ENCODE assay signal across 13 cellular contexts in genomic region chr4:183563874-183564273, GRCh38. TPM values are rescaled to one million over a fixed set of nuclear protein-coding genes. Genes with fewer than 3 reads are reported as not detected.
A peak's percentile ranks its signal among the peaks of the same experiment; 100 is the strongest.
DNase-seq lines count a peak whose midpoint lies in the region; ATAC-seq and TF ChIP-seq lines count a peak whose summit lies in the region.
"Had no signal": no experiment of that assay in that cellular context is flagged by ENCODE, and none has a peak within 500 bp of the region (broad histone marks: within the 10 kb centered on the region; RNA-seq: fewer than 3 reads in every experiment).

No MANE protein-coding gene starts in this region.

- intact Hi-C loops in ovary (cut with DNase I) (no loop called here), left ventricle myocardium inferior (cut with micrococcal nuclease) (no loop called here)

- no peak overlapping the region for H3K27ac Mint-ChIP-seq in GM23338
- H3K27ac Mint-ChIP-seq: nephron had no signal

- no peak for DNase-seq in GM23338 (ENCODE audit: low spot score)
- peak; percentile 68 for DNase-seq in NCI-H2227 (lab: John Stamatoyannopoulos, UW; ENCODE audit: unreplicated experiment)
- peak in 4 of 5 donors; percentile 45 to 74 (median 60) for DNase-seq in ovary
- DNase-seq in left ventricle myocardium inferior: no peak
- no peak for DNase-seq in NCI-H748 treated with DMSO at 0.1 percent for 48 hours (lab: John Stamatoyannopoulos, UW)
- no peak for DNase-seq in NCI-H2171 (lab: John Stamatoyannopoulos, UW)
- DNase-seq in NCI-H748 (lab: John Stamatoyannopoulos, UW; ENCODE audit: unreplicated experiment): no peak
- DNase-seq: aorta; NCI-H1105 treated with DMSO at 0.1 percent for 48 hours; stimulated activated CD4-positive, alpha-beta T cell treated with anti-CD3 and anti-CD28 coated beads, Interleukin-12 subunit alpha, Interleukin-12 subunit beta, amount 100 ng/mL, for 4 hours had no signal

- H3F3A ChIP-seq in GM23338 (replicated peaks; ENCODE audit: low read depth): no peaks in the 10 kb centered on the region

- TF ChIP-seq POLR2A in ovary (IDR thresholded peaks at IDR 0.05): no peak

- peak overlapping the region; percentile 69; the same call in 1 of the 2 replicates for H2AFZ ChIP-seq in GM23338
- H2AFZ ChIP-seq: PC-9 had no signal

- H3K4me1 ChIP-seq in GM23338 (ENCODE audit: insufficient read depth) (no peaks in the 10 kb centered on the region), ovary (ENCODE audit: insufficient read depth) (peaks cover 3% of the 10 kb centered on the region), left ventricle myocardium inferior (no peaks in the 10 kb centered on the region)

- H3K79me2 ChIP-seq in GM23338 (replicated peaks; ENCODE audit: insufficient read depth): no peaks in the 10 kb centered on the region

- H3K9me3 Mint-ChIP-seq in GM23338: no peaks in the 10 kb centered on the region
- H3K9me3 Mint-ChIP-seq: nephron had no signal

- H4K20me1 ChIP-seq in GM23338 (replicated peaks; ENCODE audit: insufficient read depth): no peaks in the 10 kb centered on the region

- no peaks in the 10 kb centered on the region for H3K9me3 ChIP-seq in ovary
- H3K9me3 ChIP-seq in left ventricle myocardium inferior (replicated peaks): no peaks in the 10 kb centered on the region

- H3K4me3 ChIP-seq in GM23338 (no peak overlapping the region), ovary (no peak overlapping the region), left ventricle myocardium inferior (no peak overlapping the region)
- H3K4me3 ChIP-seq: PC-9 had no signal

- ATAC-seq in GM23338 (no peak), esophagus mucosa (peak; percentile 78)

- H3K36me3 ChIP-seq in GM23338 (ENCODE audit: insufficient read depth) (no peaks in the 10 kb centered on the region), ovary (no peaks in the 10 kb centered on the region), left ventricle myocardium inferior (no peaks in the 10 kb centered on the region)

- peaks cover 1% of the 10 kb centered on the region for H3K27me3 Mint-ChIP-seq in GM23338 (ENCODE audit: insufficient read depth, low read depth, poor library complexity)

- peaks cover 4% of the 10 kb centered on the region; the same call in 1 of the 3 replicates for H3K4me1 Mint-ChIP-seq in GM23338
- H3K4me1 Mint-ChIP-seq: nephron had no signal

- no peak overlapping the region for H3K4me2 ChIP-seq in GM23338
- H3K4me2 ChIP-seq: PC-9 had no signal

- H3K4me3 Mint-ChIP-seq in GM23338: no peak overlapping the region
- H3K4me3 Mint-ChIP-seq: nephron had no signal

- TF ChIP-seq CTCF in GM23338 (conservative IDR thresholded peaks at IDR 0.05; ENCODE audit: low read depth in 2 of 2) (no peak), ovary (IDR thresholded peaks at IDR 0.05) (no peak), left ventricle myocardium inferior (IDR thresholded peaks at IDR 0.05; ENCODE audit: borderline replicate concordance) (no peak)

- WGBS in ovary, 3 donors: 26 to 34% (median 31%) methylated on average over 5 of the region's 5 CpGs

- H3K27me3 ChIP-seq in GM23338 (ENCODE audit: insufficient read depth): no peaks in the 10 kb centered on the region
- no peaks in the 10 kb centered on the region for H3K27me3 ChIP-seq in ovary
- H3K27me3 ChIP-seq in left ventricle myocardium inferior (ENCODE audit: low read depth): peaks cover 51% of the 10 kb centered on the region

- no peak overlapping the region for H3K27ac ChIP-seq in GM23338 (ENCODE audit: low read depth)
- peak overlapping the region in 1 of 2 donors; percentile 65 for H3K27ac ChIP-seq in ovary
- no peak overlapping the region for H3K27ac ChIP-seq in left ventricle myocardium inferior (replicated peaks)
- H3K27ac ChIP-seq: PC-9 had no signal

- H3K9me2 ChIP-seq in GM23338 (ENCODE audit: insufficient read depth): no peaks in the 10 kb centered on the region

- no peak for TF ChIP-seq EP300 in ovary (IDR thresholded peaks at IDR 0.05)

- H3K36me3 Mint-ChIP-seq in GM23338 (ENCODE audit: low read depth): no peaks in the 10 kb centered on the region

TF ChIP-seq in GM23338, 12 proteins besides CTCF, POLR2A, EP300 and RAD21:
- TF ChIP-seq NANOG (IDR thresholded peaks at IDR 0.05; ENCODE audit: borderline replicate concordance) (no peak), CREB1 (CRISPR knock-in tag; IDR thresholded peaks at IDR 0.05; ENCODE audit: low read depth) (no peak), ETS1 (IDR thresholded peaks at IDR 0.05) (no peak), POLR2AphosphoS5 (IDR thresholded peaks at IDR 0.05; ENCODE audit: low read depth) (no peak), ZNF114 (CRISPR knock-in tag; IDR thresholded peaks at IDR 0.05) (no peak), STAT1 (IDR thresholded peaks at IDR 0.05; ENCODE audit: unreplicated experiment) (no peak), EZH2phosphoT487 (IDR thresholded peaks at IDR 0.05; ENCODE audit: unreplicated experiment) (no peak), EZH2 (IDR thresholded peaks at IDR 0.05; ENCODE audit: low read depth, unreplicated experiment) (no peak)
TF ChIP-seq in GM23338: peak in this region for 0.

RNA-seq across cellular contexts. Expression of gene ING2, which starts 59.0 kb away (rescaled TPM):
- 18.5 and 21.5 TPM in 2 replicates for total RNA-seq in GM23338 (2014; rRNA removed; shearing (Covaris generic))
- polyA plus RNA-seq in GM23338 (2016; fragmentation: Nextera tagmentation; extraction: Ambion mirVana): 32.8 and 34.2 TPM in 2 replicates
- 13.3 TPM for total RNA-seq in esophagus mucosa
- total RNA-seq in ovary: 10 to 100 TPM; 19.3 to 47.5 (median 28.7) TPM
- 10 to 100 TPM; 38.6 to 47.3 TPM for polyA plus RNA-seq in ovary
- total RNA-seq in left ventricle myocardium inferior: 5.9 TPM

Comparison
In these comparisons a context has a peak if more than half of its experiments do, and no peak if none do; other contexts are left out.
1. DNase-seq: peak in NCI-H2227 (single experiment) and ovary (4 of 5); none in GM23338 (single experiment), left ventricle myocardium inferior (single experiment), NCI-H748 treated with DMSO at 0.1 percent for 48 hours (single experiment), NCI-H2171 (single experiment) and NCI-H748 (single experiment).